ENCODE assay signal across 8 cellular contexts in the genomic region with DNA sequence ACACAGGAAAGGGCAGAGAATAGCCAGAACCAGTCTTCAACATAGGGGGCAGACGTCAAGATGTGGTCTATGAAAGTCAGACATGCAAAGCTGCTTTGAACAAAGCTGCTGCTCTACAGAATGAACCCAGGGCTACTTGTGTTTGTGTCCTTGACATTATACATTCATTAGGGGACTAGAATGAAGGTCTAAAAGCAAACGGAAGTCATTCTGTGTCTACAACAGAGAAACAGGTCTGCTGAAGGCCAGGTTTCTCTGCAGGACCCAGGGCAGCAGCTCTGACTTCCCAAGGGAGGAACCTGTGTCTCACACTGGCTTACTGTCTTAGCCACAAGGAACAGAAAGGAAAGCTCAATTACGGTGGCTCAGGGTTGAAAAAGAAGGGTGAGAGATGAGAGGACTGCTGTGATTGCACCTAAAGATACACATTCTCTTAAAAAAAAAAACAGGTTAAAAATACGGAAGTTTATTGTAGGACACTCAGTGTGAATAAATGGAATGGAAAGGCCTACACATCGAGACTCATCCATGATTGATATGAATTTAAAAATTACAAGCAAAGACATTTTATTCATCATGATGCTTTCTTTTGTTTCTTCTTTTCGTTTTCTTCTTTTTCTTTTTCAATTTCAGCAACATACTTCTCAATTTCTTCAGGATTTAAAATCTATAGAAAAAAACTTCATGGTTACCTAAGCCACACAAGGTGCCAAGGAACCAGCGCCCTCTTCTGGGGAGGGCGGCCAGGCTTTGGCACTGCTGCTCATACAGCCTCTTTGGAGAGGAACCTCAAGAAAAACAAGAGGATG. TPM values are rescaled to one million over a fixed set of nuclear protein-coding genes. Genes with fewer than 3 reads are reported as not detected.
DNase-seq lines count a peak whose midpoint lies in the region; ATAC-seq, FAIRE-seq and TF ChIP-seq lines count a peak whose summit lies in the region.

No MANE protein-coding gene starts in this region.

- H3K23me2 ChIP-seq in H9 (ENCODE audit: insufficient read length, low read depth, low read length, poor library complexity, severe bottlenecking) (no peaks in the 10 kb centered on the region), H1 (ENCODE audit: low read depth, low read length) (no peaks in the 10 kb centered on the region)

- no peak overlapping the region for H2AFZ ChIP-seq in H9 (ENCODE audit: low read length)
- no peak overlapping the region for H2AFZ ChIP-seq in H1 (ENCODE audit: low read length)

- H3K36me3 ChIP-seq in H1 (ENCODE audit: control insufficient read depth in 2 of 4, insufficient read depth in 4 of 4, low read length in 3 of 4): peaks cover 49 to 90% (median 73%) of the 10 kb centered on the region in 4 experiments

- H2BK15ac ChIP-seq in H9 (ENCODE audit: low read depth, low read length) (no peak overlapping the region), H1 (ENCODE audit: low read length) (no peak overlapping the region)

- TF ChIP-seq CTCF in C4-2B (conservative IDR thresholded peaks at IDR 0.05): peak; percentile 93
- peak; percentile 91 for TF ChIP-seq CTCF in H9 (conservative IDR thresholded peaks at IDR 0.05)
- TF ChIP-seq CTCF in H1 (IDR thresholded peaks at IDR 0.05; ENCODE audit: control extremely low read depth in 1 of 3, insufficient read depth in 1 of 3, low read depth in 1 of 3, low read length in 3 of 3): peak; percentile 76 to 90 (median 79)

- peaks cover 6 to 7% of the 10 kb centered on the region in 2 experiments for H3K4me1 Mint-ChIP-seq in H9
- peaks cover 42% of the 10 kb centered on the region for H3K4me1 Mint-ChIP-seq in activated CD8-positive, alpha-beta memory T cell treated with anti-CD3 and anti-CD28 coated beads, Interleukin-2, amount 10 ng/mL, durations not matched to agents 7 days and 5 days
- peaks cover 31 to 51% (median 33%) of the 10 kb centered on the region in 3 donors for H3K4me1 Mint-ChIP-seq in naive B cell

- no peak overlapping the region for H3K4me2 ChIP-seq in H9 (ENCODE audit: insufficient read depth, insufficient read length, low read length)
- H3K4me2 ChIP-seq in H1 (ENCODE audit: insufficient read depth in 1 of 2, low read depth in 2 of 2, low read length in 2 of 2): no peak overlapping the region

- H3T11ph ChIP-seq in H9 (ENCODE audit: low read length): no peak overlapping the region

- peak; percentile 68 to 74 for TF ChIP-seq RAD21 in H1 (IDR thresholded peaks at IDR 0.05 in 1 of 2, conservative IDR thresholded peaks at IDR 0.05 in 1 of 2; ENCODE audit: low read depth in 2 of 2, low read length in 2 of 2)

- H2AK5ac ChIP-seq in H9 (ENCODE audit: insufficient read length, low read length) (no peak overlapping the region), H1 (ENCODE audit: low read depth, low read length) (no peak overlapping the region)

- H3K9me3 ChIP-seq in H9 (ENCODE audit: control insufficient read depth, low read depth, low read length) (no peaks in the 10 kb centered on the region), H1 (ENCODE audit: insufficient read depth in 2 of 2, low read depth in 1 of 2, low read length in 1 of 2) (no peaks in the 10 kb centered on the region)

- H3K4me3 ChIP-seq in H1 (ENCODE audit: extremely low read depth in 1 of 4, insufficient read depth in 2 of 4, low read depth in 3 of 4, low read length in 4 of 4): no peak overlapping the region

- H3K27me3 Mint-ChIP-seq in H9 (ENCODE audit: low read depth) (no peaks in the 10 kb centered on the region; the same call in 1 of the 2 replicates), naive B cell (no peaks in the 10 kb centered on the region)
- no peaks in the 10 kb centered on the region for H3K27me3 Mint-ChIP-seq in activated CD8-positive, alpha-beta memory T cell treated with anti-CD3 and anti-CD28 coated beads, Interleukin-2, amount 10 ng/mL, durations not matched to agents 7 days and 5 days

- H3K27me3 ChIP-seq in H9 (ENCODE audit: insufficient read depth, low read length) (no peaks in the 10 kb centered on the region), H1 (replicated peaks in 1 of 4; ENCODE audit: control insufficient read depth in 3 of 4, extremely low read depth in 1 of 4, insufficient read depth in 3 of 4, low read length in 3 of 4) (no peaks in the 10 kb centered on the region)

- H3K14ac ChIP-seq in H9 (ENCODE audit: insufficient read depth, low read length) (no peak overlapping the region), H1 (ENCODE audit: insufficient read length) (no peak overlapping the region)

- H3K18ac ChIP-seq in H9 (ENCODE audit: insufficient read length, low read depth, low read length): no peak overlapping the region
- H3K18ac ChIP-seq in H1 (ENCODE audit: extremely low read depth, low read length): no peak overlapping the region

- H3K23ac ChIP-seq in H9 (ENCODE audit: insufficient read length, low read depth, low read length) (no peak overlapping the region), H1 (ENCODE audit: insufficient read length) (no peak overlapping the region)

- TF ChIP-seq POLR2A in H1 (IDR thresholded peaks at IDR 0.05; ENCODE audit: control extremely low read depth in 1 of 2, low read depth in 2 of 2, low read length in 2 of 2): peak in 1 of 2 experiments; percentile 47; a peak in 1 of 3 replicates

- H3K79me2 ChIP-seq in H9 (ENCODE audit: insufficient read depth, low read length) (peaks cover 10% of the 10 kb centered on the region; the same call in 1 of the 2 replicates), H1 (ENCODE audit: control insufficient read depth in 1 of 2, insufficient read depth in 2 of 2, low read length in 2 of 2) (peaks cover 12 to 35% of the 10 kb centered on the region in 2 experiments)

- H4K91ac ChIP-seq in H9 (ENCODE audit: insufficient read length, low read depth, low read length) (no peak overlapping the region), H1 (replicated peaks; ENCODE audit: insufficient read length, low read length) (no peak overlapping the region)

- H3K27ac Mint-ChIP-seq in H9 (peak overlapping the region in 2 of 3 experiments; percentile 59 to 84; a peak in 4 of 7 replicates), naive B cell (peak overlapping the region in 5 of 6 donors; percentile 27 to 86 (median 66))
- H3K27ac Mint-ChIP-seq in activated CD8-positive, alpha-beta memory T cell treated with anti-CD3 and anti-CD28 coated beads, Interleukin-2, amount 10 ng/mL, durations not matched to agents 7 days and 5 days: peak overlapping the region; percentile 31

- no CpG with 5 or more reads among the region's 8 CpGs for WGBS in H9 (ENCODE audit: extremely low coverage, insufficient read length, low lambda C conversion rate)
- WGBS in H1 (ENCODE audit: extremely low coverage in 1 of 2, insufficient coverage in 1 of 2, insufficient read length in 1 of 2, insufficient replicate concordance in 2 of 2, low coverage in 1 of 2, low lambda C conversion rate in 2 of 2, missing lambda C conversion rate in 1 of 2), 2 experiments: 66% methylated on average over 8 of the region's 8 CpGs; no CpG with 5 or more reads in 1 of the 2 experiments

- H3K4me3 Mint-ChIP-seq in H9 (no peak overlapping the region; a peak in 2 of 5 replicates), naive B cell (peak overlapping the region in 2 of 8 donors; percentile 3 to 61)
- H3K4me3 Mint-ChIP-seq in activated CD8-positive, alpha-beta memory T cell treated with anti-CD3 and anti-CD28 coated beads, Interleukin-2, amount 10 ng/mL, durations not matched to agents 7 days and 5 days: no peak overlapping the region

- TF ChIP-seq EP300 in H1 (IDR thresholded peaks at IDR 0.05; ENCODE audit: borderline replicate concordance in 1 of 2, low read depth in 2 of 2, low read length in 2 of 2): no peak

- H2BK120ac ChIP-seq in H9 (ENCODE audit: low read depth, low read length, poor library complexity, severe bottlenecking) (no peak overlapping the region), H1 (replicated peaks; ENCODE audit: low read depth, low read length) (no peak overlapping the region)

- H3K79me1 ChIP-seq in H9 (ENCODE audit: insufficient read depth, low read depth, low read length, poor library complexity, severe bottlenecking): no peaks in the 10 kb centered on the region
- H3K79me1 ChIP-seq in H1 (ENCODE audit: low read depth, low read length): peaks cover 4% of the 10 kb centered on the region

- H4K5ac ChIP-seq in H9 (ENCODE audit: insufficient read length, low read depth, low read length): no peak overlapping the region
- no peak overlapping the region for H4K5ac ChIP-seq in H1 (ENCODE audit: insufficient read length, low read depth, low read length)

- no peak overlapping the region for H3K56ac ChIP-seq in H9 (ENCODE audit: insufficient read length, low read depth, low read length)
- no peak overlapping the region for H3K56ac ChIP-seq in H1 (replicated peaks; ENCODE audit: insufficient read length, low read depth, low read length)

- no peak overlapping the region for H2BK20ac ChIP-seq in H9 (ENCODE audit: low read depth, low read length, poor library complexity, severe bottlenecking)
- no peak overlapping the region for H2BK20ac ChIP-seq in H1 (ENCODE audit: low read length)

- no peak overlapping the region for H4K8ac ChIP-seq in H9 (replicated peaks; ENCODE audit: insufficient read length, low read depth, low read length)
- no peak overlapping the region for H4K8ac ChIP-seq in H1 (ENCODE audit: extremely low read depth, insufficient read depth, low read length)

- H3K36me3 Mint-ChIP-seq in H9 (ENCODE audit: insufficient read depth in 1 of 3, low read depth in 3 of 3) (peaks cover 51 to 99% (median 88%) of the 10 kb centered on the region in 3 experiments; a peak in 6 of 7 replicates), naive B cell (peaks cover 19 to 23% of the 10 kb centered on the region in 2 donors)
- H3K36me3 Mint-ChIP-seq in activated CD8-positive, alpha-beta memory T cell treated with anti-CD3 and anti-CD28 coated beads, Interleukin-2, amount 10 ng/mL, durations not matched to agents 7 days and 5 days: peaks cover 57% of the 10 kb centered on the region

- H3K4ac ChIP-seq in H9 (ENCODE audit: low read depth, low read length) (no peak overlapping the region), H1 (replicated peaks; ENCODE audit: insufficient read length, low read depth, low read length) (no peak overlapping the region)

- CTCF ChIA-PET in activated CD8-positive, alpha-beta memory T cell treated with anti-CD3 and anti-CD28 coated beads, Interleukin-2, amount 10 ng/mL, durations not matched to agents 7 days and 5 days (lab: Charles Lee): interaction anchor here (0.9 to 4.6 kb wide), 5 partner anchors 11 to 128 kb away, joined by 3 to 30 read pairs (median 7); no protein-coding TSS in a partner anchor
- CTCF ChIA-PET in H1 (lab: Charles Lee; ENCODE audit: partially characterized antibody): interaction anchor here (0.6 to 5.3 kb wide), 25 partner anchors 7 to 222 kb away, joined by 3 to 57 read pairs (median 4); no protein-coding TSS in a partner anchor

- H3K9me3 Mint-ChIP-seq in H9 (no peaks in the 10 kb centered on the region), naive B cell (no peaks in the 10 kb centered on the region)
- no peaks in the 10 kb centered on the region for H3K9me3 Mint-ChIP-seq in activated CD8-positive, alpha-beta memory T cell treated with anti-CD3 and anti-CD28 coated beads, Interleukin-2, amount 10 ng/mL, durations not matched to agents 7 days and 5 days (ENCODE audit: low read depth)

- H3K27ac ChIP-seq in C4-2B (no peak overlapping the region), H9 (ENCODE audit: insufficient read length, low read depth, low read length) (no peak overlapping the region), H1 (ENCODE audit: low read depth, low read length) (no peak overlapping the region)

- POLR2A ChIA-PET in H1 (lab: Charles Lee; ENCODE audit: partially characterized antibody): interaction anchor here (1.2 to 5.2 kb wide), 8 partner anchors 8 to 126 kb away, joined by 3 to 61 read pairs (median 7); a partner anchor contains a TSS

- ATAC-seq in activated CD8-positive, alpha-beta memory T cell treated with anti-CD3 and anti-CD28 coated beads, Interleukin-2, amount 10 ng/mL, durations not matched to agents 7 days and 5 days: peak; percentile 63
- peak; percentile 87 to 94 for ATAC-seq in naive B cell (ENCODE audit: low read depth in 2 of 2)
- no peak for ATAC-seq in GM21786 (IDR thresholded peaks at IDR 0.05; ENCODE audit: unreplicated experiment)

- H2BK12ac ChIP-seq in H9 (ENCODE audit: insufficient read length, low read depth, low read length): no peak overlapping the region
- H2BK12ac ChIP-seq in H1 (ENCODE audit: low read depth, low read length): no peak overlapping the region

- DNase-seq in H9 (peak; percentile 70), NOMO-1 treated with dmso at 0.1 percent for 144 hours (lab: John Stamatoyannopoulos, UW; ENCODE audit: unreplicated experiment) (peak; percentile 24), H1 (ENCODE audit: low read depth in 1 of 2, low spot score in 2 of 2) (no peak), naive B cell (peak; percentile 63), urothelium cell line (ENCODE audit: low spot score) (peak; percentile 72)
- peak; percentile 76 for DNase-seq in activated CD8-positive, alpha-beta memory T cell treated with anti-CD3 and anti-CD28 coated beads, Interleukin-2, amount 10 ng/mL, durations not matched to agents 7 days and 5 days

- H4K20me1 ChIP-seq in H9 (ENCODE audit: control insufficient read depth, insufficient read depth, insufficient read length) (no peaks in the 10 kb centered on the region), H1 (replicated peaks in 1 of 2; ENCODE audit: control insufficient read depth in 1 of 2, insufficient read depth in 2 of 2, low read length in 2 of 2) (peaks cover 30 to 64% of the 10 kb centered on the region in 2 experiments)

- H3K9ac ChIP-seq in H9 (ENCODE audit: extremely low read depth, insufficient read length, low read length): no peak overlapping the region
- H3K9ac ChIP-seq in H1 (replicated peaks in 1 of 4; ENCODE audit: extremely low read depth in 1 of 4, low read depth in 3 of 4, low read length in 3 of 4): no peak overlapping the region

- no peaks in the 10 kb centered on the region for H3K4me1 ChIP-seq in H9 (ENCODE audit: insufficient read depth, low read length)
- H3K4me1 ChIP-seq in H1 (replicated peaks in 1 of 4; ENCODE audit: control insufficient read depth in 3 of 4, insufficient read depth in 4 of 4, low read length in 3 of 4): peaks cover 0 to 1% (median 0%) of the 10 kb centered on the region in 4 experiments; a peak in 2 of 7 replicates

- no peak for FAIRE-seq in H1 (lab: Jason Lieb, UNC)
- FAIRE-seq in urothelium cell line (lab: Jason Lieb, UNC): no peak

- H2BK5ac ChIP-seq in H9 (ENCODE audit: insufficient read length, low read length): no peak overlapping the region
- H2BK5ac ChIP-seq in H1 (ENCODE audit: low read depth, low read length): no peak overlapping the region

RNA-seq across cellular contexts. Expression of a gene that starts 6.7 kb away (rescaled TPM):
- total RNA-seq in H9 (2021): 332 and 337 TPM in 2 replicates
- total RNA-seq in activated CD8-positive, alpha-beta memory T cell treated with anti-CD3 and anti-CD28 coated beads, Interleukin-2, amount 10 ng/mL, durations not matched to agents 7 days and 5 days: 100 to 1,000 TPM; 287 to 359 TPM
- total RNA-seq in H1 (2021; fragmentation: NEBNext Ultra II Directional; extraction: Animal tissue kit (Norgen Biotek cat#: 25700)): 339 and 361 TPM in 2 replicates
- 607 and 648 TPM in 2 replicates for polyA plus RNA-seq in H1 (2011; rRNA removed)
- 619 TPM for polyA plus RNA-seq in H1 (2011; cell fraction: cytosol; rRNA removed)
- polyA plus RNA-seq in H1 (2011; cell fraction: nucleus; rRNA removed): 429 TPM
- polyA plus RNA-seq in H1 (2012, experiment 1 of 2): 276 to 407 TPM (median 389 TPM) in 4 replicates
- polyA plus RNA-seq in H1 (2012, experiment 2 of 2): 325 TPM
- 550 TPM for polyA plus RNA-seq in H1 (2013, experiment 1 of 2)
- polyA plus RNA-seq in H1 (2013, experiment 2 of 2): 519 TPM
- polyA minus RNA-seq in H1 (2011; rRNA and poly(A)+ RNA removed): 194 and 202 TPM in 2 replicates
- 110 TPM for polyA minus RNA-seq in H1 (2011; cell fraction: cytosol; rRNA and poly(A)+ RNA removed)
- 72.4 TPM for polyA minus RNA-seq in H1 (2011; cell fraction: nucleus; rRNA and poly(A)+ RNA removed)
- polyA plus RNA-seq in naive B cell (ENCODE audit: low read depth in 6 of 6): 100 to 1,000 TPM; 367 to 572 (median 436) TPM

RNA-seq across cellular contexts. Expression of a gene that starts 7.1 kb away (rescaled TPM):
- total RNA-seq in H9 (2021): 18.8 and 22.2 TPM in 2 replicates
- 10 to 100 TPM; 19.5 to 23.0 TPM for total RNA-seq in activated CD8-positive, alpha-beta memory T cell treated with anti-CD3 and anti-CD28 coated beads, Interleukin-2, amount 10 ng/mL, durations not matched to agents 7 days and 5 days
- 22.4 and 28.4 TPM in 2 replicates for total RNA-seq in H1 (2021; fragmentation: NEBNext Ultra II Directional; extraction: Animal tissue kit (Norgen Biotek cat#: 25700))
- polyA plus RNA-seq in H1 (2011; rRNA removed): 29.7 and 36.6 TPM in 2 replicates
- 30.1 TPM for polyA plus RNA-seq in H1 (2011; cell fraction: cytosol; rRNA removed)
- 83.9 TPM for polyA plus RNA-seq in H1 (2011; cell fraction: nucleus; rRNA removed)
- polyA plus RNA-seq in H1 (2012, experiment 1 of 2): 18.9 to 24.1 TPM (median 19.8 TPM) in 4 replicates
- polyA plus RNA-seq in H1 (2012, experiment 2 of 2): 3.0 TPM
- polyA plus RNA-seq in H1 (2013, experiment 1 of 2): 12.9 TPM
- polyA plus RNA-seq in H1 (2013, experiment 2 of 2): 12.2 TPM
- 16.5 and 24.4 TPM in 2 replicates for polyA minus RNA-seq in H1 (2011; rRNA and poly(A)+ RNA removed)
- polyA minus RNA-seq in H1 (2011; cell fraction: cytosol; rRNA and poly(A)+ RNA removed): 33.8 TPM
- 29.1 TPM for polyA minus RNA-seq in H1 (2011; cell fraction: nucleus; rRNA and poly(A)+ RNA removed)
- polyA plus RNA-seq in naive B cell (ENCODE audit: low read depth in 6 of 6): 1 to 10 TPM in 3 of 6 donors, under 1 TPM in 2, not detected in 1; 0.41 to 1.7 (median 1.2) TPM

RNA-seq across cellular contexts. Expression of a gene that starts 14.2 kb away (rescaled TPM):
- 77.9 and 82.4 TPM in 2 replicates for total RNA-seq in H9 (2021)
- 10 to 100 TPM; 34.6 to 34.8 TPM for total RNA-seq in activated CD8-positive, alpha-beta memory T cell treated with anti-CD3 and anti-CD28 coated beads, Interleukin-2, amount 10 ng/mL, durations not matched to agents 7 days and 5 days
- total RNA-seq in H1 (2021; fragmentation: NEBNext Ultra II Directional; extraction: Animal tissue kit (Norgen Biotek cat#: 25700)): 65.6 and 70.0 TPM in 2 replicates
- polyA plus RNA-seq in H1 (2011; rRNA removed) (58.3 and 93.9 TPM in 2 replicates), naive B cell (ENCODE audit: low read depth in 6 of 6) (1 to 10 TPM in 5 of 6 donors, not detected in 1; 1.1 to 3.4 (median 1.2) TPM)
- 55.5 TPM for polyA plus RNA-seq in H1 (2011; cell fraction: cytosol; rRNA removed)
- polyA plus RNA-seq in H1 (2011; cell fraction: nucleus; rRNA removed): 80.3 TPM
- 62.5 to 71.2 TPM (median 67.6 TPM) in 4 replicates for polyA plus RNA-seq in H1 (2012, experiment 1 of 2)
- polyA plus RNA-seq in H1 (2012, experiment 2 of 2): 24.0 TPM
- polyA plus RNA-seq in H1 (2013, experiment 1 of 2): 46.2 TPM
- polyA plus RNA-seq in H1 (2013, experiment 2 of 2): 45.5 TPM
- 51.4 and 62.8 TPM in 2 replicates for polyA minus RNA-seq in H1 (2011; rRNA and poly(A)+ RNA removed)
- 40.5 TPM for polyA minus RNA-seq in H1 (2011; cell fraction: cytosol; rRNA and poly(A)+ RNA removed)
- 38.9 TPM for polyA minus RNA-seq in H1 (2011; cell fraction: nucleus; rRNA and poly(A)+ RNA removed)

RNA-seq across cellular contexts. Expression of a gene that starts 46.3 kb away (rescaled TPM):
- 25.1 and 27.7 TPM in 2 replicates for total RNA-seq in H9 (2021)
- total RNA-seq in activated CD8-positive, alpha-beta memory T cell treated with anti-CD3 and anti-CD28 coated beads, Interleukin-2, amount 10 ng/mL, durations not matched to agents 7 days and 5 days: 10 to 100 TPM; 34.0 to 40.1 TPM
- 22.8 and 24.1 TPM in 2 replicates for total RNA-seq in H1 (2021; fragmentation: NEBNext Ultra II Directional; extraction: Animal tissue kit (Norgen Biotek cat#: 25700))
- 14.4 and 24.7 TPM in 2 replicates for polyA plus RNA-seq in H1 (2011; rRNA removed)
- 18.4 TPM for polyA plus RNA-seq in H1 (2011; cell fraction: cytosol; rRNA removed)
- polyA plus RNA-seq in H1 (2011; cell fraction: nucleus; rRNA removed): 19.7 TPM
- 17.7 to 22.3 TPM (median 18.6 TPM) in 4 replicates for polyA plus RNA-seq in H1 (2012, experiment 1 of 2)
- 18.3 TPM for polyA plus RNA-seq in H1 (2012, experiment 2 of 2)
- 23.6 TPM for polyA plus RNA-seq in H1 (2013, experiment 1 of 2)
- polyA plus RNA-seq in H1 (2013, experiment 2 of 2): 23.9 TPM
- polyA minus RNA-seq in H1 (2011; rRNA and poly(A)+ RNA removed): 7.7 and 10.8 TPM in 2 replicates
- 8.8 TPM for polyA minus RNA-seq in H1 (2011; cell fraction: cytosol; rRNA and poly(A)+ RNA removed)
- polyA minus RNA-seq in H1 (2011; cell fraction: nucleus; rRNA and poly(A)+ RNA removed): 12.1 TPM
- polyA plus RNA-seq in naive B cell (ENCODE audit: low read depth in 6 of 6): 10 to 100 TPM; 12.7 to 19.1 (median 16.3) TPM

Comparison
In these comparisons a context has a peak if more than half of its experiments do, and no peak if none do; other contexts are left out.
1. DNase-seq: peak in H9 (single experiment), NOMO-1 treated with dmso at 0.1 percent for 144 hours (single experiment), activated CD8-positive, alpha-beta memory T cell treated with anti-CD3 and anti-CD28 coated beads, Interleukin-2, amount 10 ng/mL, durations not matched to agents 7 days and 5 days (single experiment), naive B cell (single experiment) and urothelium cell line (single experiment); none in H1 (0 of 2).
2. Peak in every context shown above with its lines, with median percentiles within 50 percentile points of each other: CTCF ChIP-seq and H3K27ac Mint-ChIP-seq.